Comparison of ENCODE assay signal across 1 cellular context in the genomic region with DNA sequence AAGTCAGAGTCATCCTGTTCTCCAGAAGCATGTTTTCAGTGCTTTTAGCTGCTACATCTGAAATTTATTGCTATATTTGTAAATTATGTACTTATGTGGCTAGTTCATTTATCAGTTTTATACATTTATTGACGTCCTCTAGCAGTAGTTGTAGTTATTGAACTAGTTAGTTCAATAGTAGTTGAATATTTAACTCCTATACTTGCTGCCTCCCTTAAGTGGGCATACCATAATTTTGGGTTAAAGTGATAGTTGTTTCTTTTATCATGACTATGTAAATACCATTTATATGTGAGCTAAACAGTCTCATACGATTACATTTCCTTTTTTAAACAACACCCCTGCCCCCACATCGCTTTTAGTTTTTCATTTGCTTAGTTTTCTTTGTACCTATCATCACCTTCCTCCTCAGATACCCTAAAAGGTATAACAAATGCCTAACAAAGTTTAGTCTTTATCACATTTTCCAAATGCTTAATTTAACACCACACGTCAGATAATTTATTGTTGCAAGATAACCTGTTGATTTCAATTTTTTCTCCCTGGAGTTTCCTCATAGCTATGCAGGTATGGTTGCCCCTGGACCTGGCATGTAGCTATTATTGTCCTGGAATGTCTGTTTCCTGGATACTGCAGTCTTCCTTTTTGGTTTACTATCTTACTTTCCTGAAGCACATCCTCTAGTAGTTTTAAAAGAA.
TF ChIP-seq lines count a peak whose summit lies in the region.

No MANE protein-coding gene starts in this region.

TF ChIP-seq in GM23338, 12 proteins besides CTCF, POLR2A, EP300 and RAD21 (continued from another document):
- TF ChIP-seq, protein P1, sequence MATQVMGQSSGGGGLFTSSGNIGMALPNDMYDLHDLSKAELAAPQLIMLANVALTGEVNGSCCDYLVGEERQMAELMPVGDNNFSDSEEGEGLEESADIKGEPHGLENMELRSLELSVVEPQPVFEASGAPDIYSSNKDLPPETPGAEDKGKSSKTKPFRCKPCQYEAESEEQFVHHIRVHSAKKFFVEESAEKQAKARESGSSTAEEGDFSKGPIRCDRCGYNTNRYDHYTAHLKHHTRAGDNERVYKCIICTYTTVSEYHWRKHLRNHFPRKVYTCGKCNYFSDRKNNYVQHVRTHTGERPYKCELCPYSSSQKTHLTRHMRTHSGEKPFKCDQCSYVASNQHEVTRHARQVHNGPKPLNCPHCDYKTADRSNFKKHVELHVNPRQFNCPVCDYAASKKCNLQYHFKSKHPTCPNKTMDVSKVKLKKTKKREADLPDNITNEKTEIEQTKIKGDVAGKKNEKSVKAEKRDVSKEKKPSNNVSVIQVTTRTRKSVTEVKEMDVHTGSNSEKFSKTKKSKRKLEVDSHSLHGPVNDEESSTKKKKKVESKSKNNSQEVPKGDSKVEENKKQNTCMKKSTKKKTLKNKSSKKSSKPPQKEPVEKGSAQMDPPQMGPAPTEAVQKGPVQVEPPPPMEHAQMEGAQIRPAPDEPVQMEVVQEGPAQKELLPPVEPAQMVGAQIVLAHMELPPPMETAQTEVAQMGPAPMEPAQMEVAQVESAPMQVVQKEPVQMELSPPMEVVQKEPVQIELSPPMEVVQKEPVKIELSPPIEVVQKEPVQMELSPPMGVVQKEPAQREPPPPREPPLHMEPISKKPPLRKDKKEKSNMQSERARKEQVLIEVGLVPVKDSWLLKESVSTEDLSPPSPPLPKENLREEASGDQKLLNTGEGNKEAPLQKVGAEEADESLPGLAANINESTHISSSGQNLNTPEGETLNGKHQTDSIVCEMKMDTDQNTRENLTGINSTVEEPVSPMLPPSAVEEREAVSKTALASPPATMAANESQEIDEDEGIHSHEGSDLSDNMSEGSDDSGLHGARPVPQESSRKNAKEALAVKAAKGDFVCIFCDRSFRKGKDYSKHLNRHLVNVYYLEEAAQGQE (IDR thresholded peaks at IDR 0.05; ENCODE audit: unreplicated experiment), result no peak
- TF ChIP-seq NANOG (IDR thresholded peaks at IDR 0.05; ENCODE audit: borderline replicate concordance) (no peak), ZNF114 (CRISPR knock-in tag; IDR thresholded peaks at IDR 0.05) (no peak), ZNF462 (CRISPR knock-in tag; IDR thresholded peaks at IDR 0.05) (no peak), POLR2AphosphoS5 (IDR thresholded peaks at IDR 0.05; ENCODE audit: low read depth) (no peak)
- TF ChIP-seq, protein P2, sequence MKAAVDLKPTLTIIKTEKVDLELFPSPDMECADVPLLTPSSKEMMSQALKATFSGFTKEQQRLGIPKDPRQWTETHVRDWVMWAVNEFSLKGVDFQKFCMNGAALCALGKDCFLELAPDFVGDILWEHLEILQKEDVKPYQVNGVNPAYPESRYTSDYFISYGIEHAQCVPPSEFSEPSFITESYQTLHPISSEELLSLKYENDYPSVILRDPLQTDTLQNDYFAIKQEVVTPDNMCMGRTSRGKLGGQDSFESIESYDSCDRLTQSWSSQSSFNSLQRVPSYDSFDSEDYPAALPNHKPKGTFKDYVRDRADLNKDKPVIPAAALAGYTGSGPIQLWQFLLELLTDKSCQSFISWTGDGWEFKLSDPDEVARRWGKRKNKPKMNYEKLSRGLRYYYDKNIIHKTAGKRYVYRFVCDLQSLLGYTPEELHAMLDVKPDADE (IDR thresholded peaks at IDR 0.05), result no peak
TF ChIP-seq in GM23338: peak in this region for 0.
